Comparison of ENCODE assay signal across 1 cellular context in the genomic region with DNA sequence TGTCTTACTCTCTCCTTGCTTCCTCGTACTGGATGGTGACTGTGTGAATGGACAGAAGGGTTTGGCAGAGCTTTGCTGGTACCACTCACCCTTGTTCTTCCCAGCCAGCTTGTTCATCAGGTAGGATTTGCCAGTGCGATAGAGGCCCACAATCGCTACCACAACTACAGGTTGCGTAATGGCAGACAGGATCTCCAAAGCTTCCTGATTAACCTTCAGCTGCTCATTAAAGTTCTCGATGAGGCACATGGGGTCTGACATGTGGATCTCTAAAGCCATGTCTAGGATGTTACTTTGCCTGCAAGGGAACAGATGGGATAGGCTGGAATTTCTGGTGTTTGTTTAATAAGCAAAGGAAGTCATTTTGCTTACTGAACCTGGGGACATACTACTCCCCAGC.
TF ChIP-seq lines count a peak whose summit lies in the region.

No MANE protein-coding gene starts in this region.

TF ChIP-seq in GM23338, 12 proteins besides CTCF, POLR2A, EP300 and RAD21 (continued from another document):
- no peak for TF ChIP-seq POLR2AphosphoS5 (IDR thresholded peaks at IDR 0.05; ENCODE audit: low read depth)
- TF ChIP-seq, protein P1, sequence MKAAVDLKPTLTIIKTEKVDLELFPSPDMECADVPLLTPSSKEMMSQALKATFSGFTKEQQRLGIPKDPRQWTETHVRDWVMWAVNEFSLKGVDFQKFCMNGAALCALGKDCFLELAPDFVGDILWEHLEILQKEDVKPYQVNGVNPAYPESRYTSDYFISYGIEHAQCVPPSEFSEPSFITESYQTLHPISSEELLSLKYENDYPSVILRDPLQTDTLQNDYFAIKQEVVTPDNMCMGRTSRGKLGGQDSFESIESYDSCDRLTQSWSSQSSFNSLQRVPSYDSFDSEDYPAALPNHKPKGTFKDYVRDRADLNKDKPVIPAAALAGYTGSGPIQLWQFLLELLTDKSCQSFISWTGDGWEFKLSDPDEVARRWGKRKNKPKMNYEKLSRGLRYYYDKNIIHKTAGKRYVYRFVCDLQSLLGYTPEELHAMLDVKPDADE (IDR thresholded peaks at IDR 0.05), result no peak
- TF ChIP-seq ZNF114 (CRISPR knock-in tag; IDR thresholded peaks at IDR 0.05), result no peak
- TF ChIP-seq, protein P2, sequence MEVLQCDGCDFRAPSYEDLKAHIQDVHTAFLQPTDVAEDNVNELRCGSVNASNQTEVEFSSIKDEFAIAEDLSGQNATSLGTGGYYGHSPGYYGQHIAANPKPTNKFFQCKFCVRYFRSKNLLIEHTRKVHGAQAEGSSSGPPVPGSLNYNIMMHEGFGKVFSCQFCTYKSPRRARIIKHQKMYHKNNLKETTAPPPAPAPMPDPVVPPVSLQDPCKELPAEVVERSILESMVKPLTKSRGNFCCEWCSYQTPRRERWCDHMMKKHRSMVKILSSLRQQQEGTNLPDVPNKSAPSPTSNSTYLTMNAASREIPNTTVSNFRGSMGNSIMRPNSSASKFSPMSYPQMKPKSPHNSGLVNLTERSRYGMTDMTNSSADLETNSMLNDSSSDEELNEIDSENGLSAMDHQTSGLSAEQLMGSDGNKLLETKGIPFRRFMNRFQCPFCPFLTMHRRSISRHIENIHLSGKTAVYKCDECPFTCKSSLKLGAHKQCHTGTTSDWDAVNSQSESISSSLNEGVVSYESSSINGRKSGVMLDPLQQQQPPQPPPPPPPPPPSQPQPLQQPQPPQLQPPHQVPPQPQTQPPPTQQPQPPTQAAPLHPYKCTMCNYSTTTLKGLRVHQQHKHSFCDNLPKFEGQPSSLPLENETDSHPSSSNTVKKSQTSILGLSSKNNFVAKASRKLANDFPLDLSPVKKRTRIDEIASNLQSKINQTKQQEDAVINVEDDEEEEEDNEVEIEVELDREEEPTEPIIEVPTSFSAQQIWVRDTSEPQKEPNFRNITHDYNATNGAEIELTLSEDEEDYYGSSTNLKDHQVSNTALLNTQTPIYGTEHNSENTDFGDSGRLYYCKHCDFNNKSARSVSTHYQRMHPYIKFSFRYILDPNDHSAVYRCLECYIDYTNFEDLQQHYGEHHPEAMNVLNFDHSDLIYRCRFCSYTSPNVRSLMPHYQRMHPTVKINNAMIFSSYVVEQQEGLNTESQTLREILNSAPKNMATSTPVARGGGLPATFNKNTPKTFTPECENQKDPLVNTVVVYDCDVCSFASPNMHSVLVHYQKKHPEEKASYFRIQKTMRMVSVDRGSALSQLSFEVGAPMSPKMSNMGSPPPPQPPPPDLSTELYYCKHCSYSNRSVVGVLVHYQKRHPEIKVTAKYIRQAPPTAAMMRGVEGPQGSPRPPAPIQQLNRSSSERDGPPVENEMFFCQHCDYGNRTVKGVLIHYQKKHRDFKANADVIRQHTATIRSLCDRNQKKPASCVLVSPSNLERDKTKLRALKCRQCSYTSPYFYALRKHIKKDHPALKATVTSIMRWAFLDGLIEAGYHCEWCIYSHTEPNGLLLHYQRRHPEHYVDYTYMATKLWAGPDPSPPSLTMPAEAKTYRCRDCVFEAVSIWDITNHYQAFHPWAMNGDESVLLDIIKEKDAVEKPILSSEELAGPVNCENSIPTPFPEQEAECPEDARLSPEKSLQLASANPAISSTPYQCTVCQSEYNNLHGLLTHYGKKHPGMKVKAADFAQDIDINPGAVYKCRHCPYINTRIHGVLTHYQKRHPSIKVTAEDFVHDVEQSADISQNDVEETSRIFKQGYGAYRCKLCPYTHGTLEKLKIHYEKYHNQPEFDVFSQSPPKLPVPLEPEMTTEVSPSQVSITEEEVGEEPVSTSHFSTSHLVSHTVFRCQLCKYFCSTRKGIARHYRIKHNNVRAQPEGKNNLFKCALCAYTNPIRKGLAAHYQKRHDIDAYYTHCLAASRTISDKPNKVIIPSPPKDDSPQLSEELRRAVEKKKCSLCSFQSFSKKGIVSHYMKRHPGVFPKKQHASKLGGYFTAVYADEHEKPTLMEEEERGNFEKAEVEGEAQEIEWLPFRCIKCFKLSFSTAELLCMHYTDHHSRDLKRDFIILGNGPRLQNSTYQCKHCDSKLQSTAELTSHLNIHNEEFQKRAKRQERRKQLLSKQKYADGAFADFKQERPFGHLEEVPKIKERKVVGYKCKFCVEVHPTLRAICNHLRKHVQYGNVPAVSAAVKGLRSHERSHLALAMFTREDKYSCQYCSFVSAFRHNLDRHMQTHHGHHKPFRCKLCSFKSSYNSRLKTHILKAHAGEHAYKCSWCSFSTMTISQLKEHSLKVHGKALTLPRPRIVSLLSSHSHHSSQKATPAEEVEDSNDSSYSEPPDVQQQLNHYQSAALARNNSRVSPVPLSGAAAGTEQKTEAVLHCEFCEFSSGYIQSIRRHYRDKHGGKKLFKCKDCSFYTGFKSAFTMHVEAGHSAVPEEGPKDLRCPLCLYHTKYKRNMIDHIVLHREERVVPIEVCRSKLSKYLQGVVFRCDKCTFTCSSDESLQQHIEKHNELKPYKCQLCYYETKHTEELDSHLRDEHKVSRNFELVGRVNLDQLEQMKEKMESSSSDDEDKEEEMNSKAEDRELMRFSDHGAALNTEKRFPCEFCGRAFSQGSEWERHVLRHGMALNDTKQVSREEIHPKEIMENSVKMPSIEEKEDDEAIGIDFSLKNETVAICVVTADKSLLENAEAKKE (CRISPR knock-in tag; IDR thresholded peaks at IDR 0.05), result no peak
